ENCODE assay signal across 6 cellular contexts in the genomic region with DNA sequence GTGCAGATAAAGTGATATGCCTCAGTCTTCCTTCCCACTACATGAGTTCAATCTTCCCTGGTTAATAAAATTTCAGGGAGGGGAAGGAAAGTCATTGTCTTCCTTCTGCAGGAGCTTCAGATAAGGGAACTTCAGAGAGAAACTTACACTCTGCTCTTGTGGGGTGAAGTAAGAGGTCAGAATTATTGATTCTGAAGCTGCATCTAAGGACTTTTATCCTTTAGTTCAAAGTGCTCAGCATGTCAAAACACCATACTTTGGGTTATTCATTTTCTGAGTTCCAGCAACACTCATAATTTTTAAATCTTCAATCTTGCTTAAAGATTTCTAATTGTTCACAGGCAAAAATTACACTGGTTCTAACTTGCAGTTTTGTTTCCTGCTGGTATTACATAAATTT. TPM values are rescaled to one million over a fixed set of nuclear protein-coding genes. Genes with fewer than 3 reads are reported as not detected.
"Had no signal": no experiment of that assay in that cellular context is flagged by ENCODE, and none has a peak within 500 bp of the region (broad histone marks: within the 10 kb centered on the region; RNA-seq: fewer than 3 reads in every experiment).

No MANE protein-coding gene starts in this region.

RNA-seq across cellular contexts. Expression of a gene that starts 33.0 kb away (rescaled TPM):
- total RNA-seq: OCI-LY7, PC-9, Peyer's patch, SJCRH30, SJSA1 had no signal
- polyA plus RNA-seq: SK-N-SH had no signal
